In the genomic region with DNA sequence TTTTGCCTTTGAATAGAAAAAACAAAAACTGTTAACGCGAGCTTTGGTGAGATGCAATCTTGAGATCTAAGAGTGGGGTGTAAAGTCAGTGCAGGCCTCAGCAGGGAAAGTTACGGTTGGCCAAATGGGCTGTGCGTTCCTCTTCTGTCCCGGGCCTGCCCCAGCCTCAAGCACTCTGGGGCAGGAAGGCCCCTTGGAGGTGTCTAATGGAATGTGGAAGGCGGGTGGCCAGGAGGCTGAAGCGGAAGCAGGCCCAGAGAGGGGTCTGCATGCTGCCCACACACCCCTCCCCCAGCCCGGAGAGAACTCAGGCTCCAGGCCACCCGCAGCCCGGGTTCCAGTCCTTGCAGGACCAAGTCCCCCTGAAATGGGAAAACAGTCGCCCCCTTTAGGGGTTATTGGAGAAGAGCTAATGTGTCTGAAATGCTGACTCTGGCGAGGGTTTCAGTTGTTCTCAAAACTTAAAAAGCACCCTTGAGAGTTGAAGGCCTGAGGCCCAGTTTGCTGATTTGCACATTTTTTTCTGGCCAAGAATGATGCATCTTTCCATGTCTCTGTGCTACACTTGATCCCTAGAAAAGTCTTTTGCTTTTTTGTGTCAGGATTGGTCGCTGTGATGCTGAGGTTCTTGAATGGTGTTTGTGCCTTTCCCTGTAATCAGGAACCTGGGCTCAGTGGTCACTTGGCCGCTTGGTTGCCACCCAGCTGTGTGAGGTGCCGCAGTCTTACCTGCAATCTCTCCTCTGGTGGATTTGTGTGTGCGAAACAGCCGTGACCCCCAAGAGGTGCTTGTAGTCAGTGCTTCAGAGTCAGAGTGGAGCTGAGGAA, we compare ENCODE assay signal across 2 cellular contexts.
TF ChIP-seq lines count a peak whose summit lies in the region.

No MANE protein-coding gene starts in this region.

TF ChIP-seq in SK-N-SH, 30 proteins besides CTCF, POLR2A, EP300 and RAD21 (continued from another document):
- no peak for TF ChIP-seq ELF1 (IDR thresholded peaks at IDR 0.05)
- no peak for TF ChIP-seq NFIC (IDR thresholded peaks at IDR 0.05; ENCODE audit: borderline replicate concordance)
TF ChIP-seq in SK-N-SH: peak in this region for 0.

TF ChIP-seq in SK-N-SH treated with all-trans-retinoic acid at 6 μM for 48 hours, 23 proteins besides CTCF, POLR2A, EP300 and RAD21 (continued from another document):
- TF ChIP-seq, protein P1, sequence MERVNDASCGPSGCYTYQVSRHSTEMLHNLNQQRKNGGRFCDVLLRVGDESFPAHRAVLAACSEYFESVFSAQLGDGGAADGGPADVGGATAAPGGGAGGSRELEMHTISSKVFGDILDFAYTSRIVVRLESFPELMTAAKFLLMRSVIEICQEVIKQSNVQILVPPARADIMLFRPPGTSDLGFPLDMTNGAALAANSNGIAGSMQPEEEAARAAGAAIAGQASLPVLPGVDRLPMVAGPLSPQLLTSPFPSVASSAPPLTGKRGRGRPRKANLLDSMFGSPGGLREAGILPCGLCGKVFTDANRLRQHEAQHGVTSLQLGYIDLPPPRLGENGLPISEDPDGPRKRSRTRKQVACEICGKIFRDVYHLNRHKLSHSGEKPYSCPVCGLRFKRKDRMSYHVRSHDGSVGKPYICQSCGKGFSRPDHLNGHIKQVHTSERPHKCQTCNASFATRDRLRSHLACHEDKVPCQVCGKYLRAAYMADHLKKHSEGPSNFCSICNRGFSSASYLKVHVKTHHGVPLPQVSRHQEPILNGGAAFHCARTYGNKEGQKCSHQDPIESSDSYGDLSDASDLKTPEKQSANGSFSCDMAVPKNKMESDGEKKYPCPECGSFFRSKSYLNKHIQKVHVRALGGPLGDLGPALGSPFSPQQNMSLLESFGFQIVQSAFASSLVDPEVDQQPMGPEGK (CRISPR knock-in tag; IDR thresholded peaks at IDR 0.05; ENCODE audit: borderline replicate concordance), result no peak
- TF ChIP-seq ZNF70 (CRISPR knock-in tag; IDR thresholded peaks at IDR 0.05) (no peak), RARB (CRISPR knock-in tag; IDR thresholded peaks at IDR 0.05) (no peak), GLIS3 (CRISPR knock-in tag; IDR thresholded peaks at IDR 0.05) (no peak), ESRRG (CRISPR knock-in tag; IDR thresholded peaks at IDR 0.05) (no peak), ARNTL (CRISPR knock-in tag; IDR thresholded peaks at IDR 0.05; ENCODE audit: borderline replicate concordance, low read depth) (no peak), TOX (CRISPR knock-in tag; IDR thresholded peaks at IDR 0.05; ENCODE audit: borderline replicate concordance) (no peak), ZNF8 (CRISPR knock-in tag; IDR thresholded peaks at IDR 0.05) (no peak), ZC3H10 (CRISPR knock-in tag; IDR thresholded peaks at IDR 0.05) (no peak), SNAI2 (CRISPR knock-in tag; IDR thresholded peaks at IDR 0.05) (no peak), TCF4 (CRISPR knock-in tag; IDR thresholded peaks at IDR 0.05; ENCODE audit: borderline replicate concordance) (no peak), PPARA (CRISPR knock-in tag; IDR thresholded peaks at IDR 0.05; ENCODE audit: borderline replicate concordance) (no peak)
- TF ChIP-seq, protein P2, sequence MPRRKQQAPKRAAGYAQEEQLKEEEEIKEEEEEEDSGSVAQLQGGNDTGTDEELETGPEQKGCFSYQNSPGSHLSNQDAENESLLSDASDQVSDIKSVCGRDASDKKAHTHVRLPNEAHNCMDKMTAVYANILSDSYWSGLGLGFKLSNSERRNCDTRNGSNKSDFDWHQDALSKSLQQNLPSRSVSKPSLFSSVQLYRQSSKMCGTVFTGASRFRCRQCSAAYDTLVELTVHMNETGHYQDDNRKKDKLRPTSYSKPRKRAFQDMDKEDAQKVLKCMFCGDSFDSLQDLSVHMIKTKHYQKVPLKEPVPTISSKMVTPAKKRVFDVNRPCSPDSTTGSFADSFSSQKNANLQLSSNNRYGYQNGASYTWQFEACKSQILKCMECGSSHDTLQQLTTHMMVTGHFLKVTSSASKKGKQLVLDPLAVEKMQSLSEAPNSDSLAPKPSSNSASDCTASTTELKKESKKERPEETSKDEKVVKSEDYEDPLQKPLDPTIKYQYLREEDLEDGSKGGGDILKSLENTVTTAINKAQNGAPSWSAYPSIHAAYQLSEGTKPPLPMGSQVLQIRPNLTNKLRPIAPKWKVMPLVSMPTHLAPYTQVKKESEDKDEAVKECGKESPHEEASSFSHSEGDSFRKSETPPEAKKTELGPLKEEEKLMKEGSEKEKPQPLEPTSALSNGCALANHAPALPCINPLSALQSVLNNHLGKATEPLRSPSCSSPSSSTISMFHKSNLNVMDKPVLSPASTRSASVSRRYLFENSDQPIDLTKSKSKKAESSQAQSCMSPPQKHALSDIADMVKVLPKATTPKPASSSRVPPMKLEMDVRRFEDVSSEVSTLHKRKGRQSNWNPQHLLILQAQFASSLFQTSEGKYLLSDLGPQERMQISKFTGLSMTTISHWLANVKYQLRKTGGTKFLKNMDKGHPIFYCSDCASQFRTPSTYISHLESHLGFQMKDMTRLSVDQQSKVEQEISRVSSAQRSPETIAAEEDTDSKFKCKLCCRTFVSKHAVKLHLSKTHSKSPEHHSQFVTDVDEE (CRISPR knock-in tag; IDR thresholded peaks at IDR 0.05), result no peak
- TF ChIP-seq, protein P3, sequence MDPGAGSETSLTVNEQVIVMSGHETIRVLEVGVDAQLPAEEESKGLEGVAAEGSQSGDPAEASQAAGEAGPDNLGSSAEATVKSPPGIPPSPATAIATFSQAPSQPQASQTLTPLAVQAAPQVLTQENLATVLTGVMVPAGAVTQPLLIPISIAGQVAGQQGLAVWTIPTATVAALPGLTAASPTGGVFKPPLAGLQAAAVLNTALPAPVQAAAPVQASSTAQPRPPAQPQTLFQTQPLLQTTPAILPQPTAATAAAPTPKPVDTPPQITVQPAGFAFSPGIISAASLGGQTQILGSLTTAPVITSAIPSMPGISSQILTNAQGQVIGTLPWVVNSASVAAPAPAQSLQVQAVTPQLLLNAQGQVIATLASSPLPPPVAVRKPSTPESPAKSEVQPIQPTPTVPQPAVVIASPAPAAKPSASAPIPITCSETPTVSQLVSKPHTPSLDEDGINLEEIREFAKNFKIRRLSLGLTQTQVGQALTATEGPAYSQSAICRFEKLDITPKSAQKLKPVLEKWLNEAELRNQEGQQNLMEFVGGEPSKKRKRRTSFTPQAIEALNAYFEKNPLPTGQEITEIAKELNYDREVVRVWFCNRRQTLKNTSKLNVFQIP (CRISPR knock-in tag; IDR thresholded peaks at IDR 0.05; ENCODE audit: borderline replicate concordance, low read depth), result no peak
- TF ChIP-seq, protein P4, sequence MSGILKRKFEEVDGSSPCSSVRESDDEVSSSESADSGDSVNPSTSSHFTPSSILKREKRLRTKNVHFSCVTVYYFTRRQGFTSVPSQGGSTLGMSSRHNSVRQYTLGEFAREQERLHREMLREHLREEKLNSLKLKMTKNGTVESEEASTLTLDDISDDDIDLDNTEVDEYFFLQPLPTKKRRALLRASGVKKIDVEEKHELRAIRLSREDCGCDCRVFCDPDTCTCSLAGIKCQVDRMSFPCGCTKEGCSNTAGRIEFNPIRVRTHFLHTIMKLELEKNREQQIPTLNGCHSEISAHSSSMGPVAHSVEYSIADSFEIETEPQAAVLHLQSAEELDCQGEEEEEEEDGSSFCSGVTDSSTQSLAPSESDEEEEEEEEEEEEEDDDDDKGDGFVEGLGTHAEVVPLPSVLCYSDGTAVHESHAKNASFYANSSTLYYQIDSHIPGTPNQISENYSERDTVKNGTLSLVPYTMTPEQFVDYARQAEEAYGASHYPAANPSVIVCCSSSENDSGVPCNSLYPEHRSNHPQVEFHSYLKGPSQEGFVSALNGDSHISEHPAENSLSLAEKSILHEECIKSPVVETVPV (CRISPR knock-in tag; IDR thresholded peaks at IDR 0.05), result no peak
